Comparison of ENCODE assay signal across 2 cellular contexts in genomic region chr19:51346742-51347141, GRCh38.
TF ChIP-seq lines count a peak whose summit lies in the region.

No MANE protein-coding gene starts in this region.

TF ChIP-seq in HepG2, 621 proteins besides CTCF, POLR2A, EP300 and RAD21 (continues in another document):
- TF ChIP-seq KLF16 (CRISPR knock-in tag; IDR thresholded peaks at IDR 0.05) (no peak), ZNF687 (CRISPR knock-in tag; IDR thresholded peaks at IDR 0.05) (peak; percentile 64), RBFOX2 (IDR thresholded peaks at IDR 0.05; ENCODE audit: low read depth, low read length) (peak; percentile 91), POLR2G (IDR thresholded peaks at IDR 0.05; ENCODE audit: low read depth, low read length) (peak; percentile 17; the same call in 1 of the 2 replicates), ZNF768 (CRISPR knock-in tag; IDR thresholded peaks at IDR 0.05) (peak; percentile 44; the same call in 1 of the 2 replicates), AGO1 (IDR thresholded peaks at IDR 0.05; ENCODE audit: low read depth, low read length, poor library complexity, severe bottlenecking) (peak; percentile 59), ZNF318 (CRISPR knock-in tag; IDR thresholded peaks at IDR 0.05) (0 out of 2 replicates have a peak, but pooled peaks have one; percentile 69), ZBTB33 (CRISPR knock-in tag; IDR thresholded peaks at IDR 0.05) (0 out of 2 replicates have a peak, but pooled peaks have one; percentile 26)

TF ChIP-seq in IMR-90, 13 proteins besides CTCF, POLR2A, EP300 and RAD21:
- TF ChIP-seq USF2 (IDR thresholded peaks at IDR 0.05; ENCODE audit: low read depth, low read length), result no peak
- no peak for TF ChIP-seq ELK1 (IDR thresholded peaks at IDR 0.05; ENCODE audit: borderline replicate concordance, low read depth, low read length)
- no peak for TF ChIP-seq RCOR1 (IDR thresholded peaks at IDR 0.05; ENCODE audit: insufficient replicate concordance, low read length)
- no peak for TF ChIP-seq BHLHE40 (IDR thresholded peaks at IDR 0.05; ENCODE audit: low read depth, low read length)
- TF ChIP-seq MAZ (IDR thresholded peaks at IDR 0.05; ENCODE audit: borderline replicate concordance, low read depth, low read length), result no peak
- TF ChIP-seq MAFK (IDR thresholded peaks at IDR 0.05; ENCODE audit: low read depth, low read length), result no peak
TF ChIP-seq in IMR-90: peak in this region for 0.
